In genomic region chr5:173616577-173617118, GRCh38 we compare ENCODE assay signal across 8 cellular contexts. TPM values are rescaled to one million over a fixed set of nuclear protein-coding genes. Genes with fewer than 3 reads are reported as not detected.
DNase-seq lines count a peak whose midpoint lies in the region; ATAC-seq, FAIRE-seq and TF ChIP-seq lines count a peak whose summit lies in the region.

TSS of gene BOD1 (minus strand) at chr5:173616650. CDS start at chr5:173616436, 214 bp downstream.

- peak; percentile 99 for FAIRE-seq in endothelial cell of umbilical vein (lab: Jason Lieb, UNC)

- H3K9ac ChIP-seq in endothelial cell of umbilical vein (replicated peaks; ENCODE audit: extremely low read depth, insufficient read depth, low read length), result peak within 1 kb of the TSS; percentile 96

- CTCF ChIA-PET in endothelial cell of umbilical vein (lab: Charles Lee), result interaction anchor here (0.7 to 8.0 kb wide), 28 partner anchors 9 to 909 kb away, joined by 3 to 150 read pairs (median 4); partner anchors contain the start of gene CPEB4

- peaks cover 3 to 6% of the 10 kb centered on the region in 2 experiments for H3K36me3 ChIP-seq in endothelial cell of umbilical vein (ENCODE audit: control insufficient read depth in 2 of 2, extremely low read depth in 1 of 2, insufficient read depth in 2 of 2, low read length in 2 of 2)

- TF ChIP-seq CTCF in endothelial cell of umbilical vein (IDR thresholded peaks at IDR 0.05; ENCODE audit: extremely low read depth in 1 of 2, insufficient read depth in 1 of 2, low read depth in 1 of 2, low read length in 2 of 2), result no peak

- DNase-seq in DMS 273 (lab: John Stamatoyannopoulos, UW; ENCODE audit: unreplicated experiment), result peak; percentile 99
- DNase-seq in OCI-M1 (lab: John Stamatoyannopoulos, UW), result peak; percentile 98
- DNase-seq in activated T-cell treated with anti-CD3 and anti-CD28 coated beads for 24 hours (ENCODE audit: low read depth), result peak; percentile 94
- peak; percentile 99 for DNase-seq in endothelial cell of umbilical vein (ENCODE audit: low read depth, low spot score)
- peak; percentile 98 for DNase-seq in midbrain (lab: John Stamatoyannopoulos, UW)
- DNase-seq in stimulated activated CD8-positive, alpha-beta memory T cell treated with anti-CD3 and anti-CD28 coated beads, Interleukin-15, amount 100 ng/mL, for 48 hours (ENCODE audit: low read depth in 2 of 2), result peak; percentile 92

- POLR2A ChIA-PET in endothelial cell of umbilical vein (lab: Charles Lee), result interaction anchor here (1.0 to 1.7 kb wide), 4 partner anchors 25 to 356 kb away, joined by 3 to 5 read pairs (median 4); partner anchors contain the start of gene CPEB4

- peak within 1 kb of the TSS; percentile 79 for H2AFZ ChIP-seq in endothelial cell of umbilical vein (ENCODE audit: low read depth, low read length)

- H3K79me2 ChIP-seq in endothelial cell of umbilical vein (ENCODE audit: control insufficient read depth, insufficient read depth, low read length), result peaks cover 44% of the 10 kb centered on the region

- no peaks in the 10 kb centered on the region for H3K27me3 ChIP-seq in endothelial cell of umbilical vein (ENCODE audit: control insufficient read depth in 2 of 2, insufficient read depth in 2 of 2, low read length in 2 of 2)

- no TSS peak for BruUV-seq in endothelial cell of umbilical vein (replicated peaks; lab: Mats Ljungman, UMichigan)

- H3K27ac ChIP-seq in endothelial cell of umbilical vein (ENCODE audit: insufficient read depth, low read depth, low read length), result peak within 1 kb of the TSS; percentile 85

- ATAC-seq in GM21576 (IDR thresholded peaks at IDR 0.05; ENCODE audit: unreplicated experiment), result peak; percentile 96

- peak within 1 kb of the TSS; percentile 47 to 98 (median 97) for H3K27ac Mint-ChIP-seq in IgD-negative memory B cell

- no peaks in the 10 kb centered on the region for H3K9me3 ChIP-seq in endothelial cell of umbilical vein (replicated peaks; ENCODE audit: control insufficient read depth, insufficient read depth, low read length)

- peak; percentile 51 for TF ChIP-seq POLR2A in endothelial cell of umbilical vein (IDR thresholded peaks at IDR 0.05; ENCODE audit: low read depth, low read length)

- peaks cover 25% of the 10 kb centered on the region for H3K4me1 ChIP-seq in endothelial cell of umbilical vein (ENCODE audit: control insufficient read depth, extremely low read depth, insufficient read depth, low read length)

- no peaks in the 10 kb centered on the region for H4K20me1 ChIP-seq in endothelial cell of umbilical vein (replicated peaks; ENCODE audit: control insufficient read depth, extremely low read depth, insufficient read depth, low read length)

- H3K4me3 Mint-ChIP-seq in IgD-negative memory B cell, result peak within 1 kb of the TSS; percentile 94 to 98 (median 96)

- no peaks in the 10 kb centered on the region for H3K36me3 Mint-ChIP-seq in IgD-negative memory B cell

- intact Hi-C loops in endothelial cell of umbilical vein (cut with micrococcal nuclease), result loop anchor here (1.0 to 5.0 kb wide), 7 partner anchors 150 to 1321 kb away; partner anchors contain the start of gene CPEB4

- dilution Hi-C loops in endothelial cell of umbilical vein (cut with MboI; ENCODE audit: extremely low pct_ligation_motif_present, low sequenced_read_pairs), result no loop called here

- peaks cover 15 to 31% (median 27%) of the 10 kb centered on the region in 3 donors for H3K4me1 Mint-ChIP-seq in IgD-negative memory B cell

- H3K9me1 ChIP-seq in endothelial cell of umbilical vein (replicated peaks; ENCODE audit: control insufficient read depth, extremely low read depth, insufficient read depth, low read length), result no peaks in the 10 kb centered on the region

- H3K27me3 Mint-ChIP-seq in IgD-negative memory B cell, result no peaks in the 10 kb centered on the region

- H3K9me3 Mint-ChIP-seq in IgD-negative memory B cell, result no peaks in the 10 kb centered on the region

- peak within 1 kb of the TSS; percentile 95 for H3K4me2 ChIP-seq in endothelial cell of umbilical vein (ENCODE audit: insufficient read depth, low read length)

- H3K4me3 ChIP-seq in endothelial cell of umbilical vein (replicated peaks in 1 of 3; ENCODE audit: insufficient read depth in 1 of 3, low read depth in 1 of 3, low read length in 3 of 3), result peak within 1 kb of the TSS; percentile 69 to 86 (median 82)

TF ChIP-seq in endothelial cell of umbilical vein, 7 proteins besides CTCF, POLR2A, EP300 and RAD21:
- TF ChIP-seq GATA2 (IDR thresholded peaks at IDR 0.05; ENCODE audit: insufficient read depth, insufficient read length, low read depth, low read length) (peak; percentile 29), MAX (IDR thresholded peaks at IDR 0.05; ENCODE audit: insufficient read depth, insufficient read length) (peak; percentile 54), EZH2 (IDR thresholded peaks at IDR 0.05; ENCODE audit: borderline replicate concordance, low read depth, low read length, severe bottlenecking) (no peak), MYC (IDR thresholded peaks at IDR 0.05; ENCODE audit: low read depth, low read length) (peak; percentile 91)

RNA-seq across cellular contexts. Expression of gene BOD1, which starts in this region (rescaled TPM):
- 14.0 TPM for polyA plus RNA-seq in IgD-negative memory B cell
- total RNA-seq in endothelial cell of umbilical vein, result 55.0 and 62.4 TPM in 2 replicates
- 44.4 and 57.6 TPM in 2 replicates for polyA plus RNA-seq in endothelial cell of umbilical vein
- polyA plus RNA-seq in endothelial cell of umbilical vein (2011; cell fraction: cytosol; rRNA removed), result 53.9 and 75.2 TPM in 2 replicates
- polyA plus RNA-seq in endothelial cell of umbilical vein (2011; cell fraction: nucleus; rRNA removed), result 111 and 112 TPM in 2 replicates
- 51.2 and 59.9 TPM in 2 replicates for polyA plus RNA-seq in endothelial cell of umbilical vein (2012)
- polyA minus RNA-seq in endothelial cell of umbilical vein, result 41.1 and 56.7 TPM in 2 replicates
- polyA minus RNA-seq in endothelial cell of umbilical vein (2011; cell fraction: cytosol; rRNA and poly(A)+ RNA removed), result 20.9 TPM
- 30.0 and 32.3 TPM in 2 replicates for polyA minus RNA-seq in endothelial cell of umbilical vein (2011; cell fraction: nucleus; rRNA and poly(A)+ RNA removed)

Comparison
In these comparisons a context has a peak if more than half of its experiments do, and no peak if none do; other contexts are left out.
1. Peak in every context shown above with its lines: DNase-seq, ATAC-seq, H3K4me3 ChIP-seq and H3K27ac ChIP-seq.